Comparison of ENCODE assay signal across 1 cellular context in the genomic region with DNA sequence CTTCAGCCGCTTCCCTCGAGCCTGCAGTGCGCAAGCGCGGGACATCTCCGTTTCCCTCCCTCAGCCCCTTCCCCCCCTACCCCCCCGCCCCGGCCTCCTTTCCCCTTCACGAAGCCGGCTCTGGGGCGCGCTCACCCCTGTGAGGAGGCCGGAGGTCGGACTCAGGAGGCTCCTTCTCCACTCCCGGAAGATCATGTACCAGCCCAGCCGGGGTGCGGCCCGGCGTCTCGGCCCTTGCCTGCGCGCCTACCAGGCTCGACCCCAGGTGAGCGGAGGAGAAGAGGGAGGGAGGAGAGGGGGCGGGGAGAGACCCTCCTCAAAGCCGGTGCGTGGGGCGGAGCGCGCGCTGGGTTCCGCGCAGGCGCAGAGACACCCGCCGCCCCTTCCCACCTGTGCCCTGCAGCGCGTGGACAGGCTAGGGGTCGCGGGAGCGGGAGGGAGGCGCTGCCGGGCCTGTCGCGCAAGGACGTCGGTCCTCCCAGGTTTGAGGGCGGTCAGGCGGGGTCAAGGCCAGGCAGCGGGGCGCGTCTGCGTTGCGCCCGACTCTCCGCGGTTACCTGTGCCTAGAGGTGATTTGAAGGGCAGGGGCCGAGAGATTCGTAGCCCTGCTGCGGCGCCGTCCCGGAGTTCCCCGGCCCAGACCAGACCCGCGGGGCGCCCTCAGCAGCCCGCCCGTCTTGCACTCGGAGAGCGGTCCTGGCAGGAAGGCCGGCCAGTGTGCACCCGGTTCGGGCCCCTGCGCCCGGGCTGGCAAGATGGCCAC.
TF ChIP-seq lines count a peak whose summit lies in the region.

A gene with protein sequence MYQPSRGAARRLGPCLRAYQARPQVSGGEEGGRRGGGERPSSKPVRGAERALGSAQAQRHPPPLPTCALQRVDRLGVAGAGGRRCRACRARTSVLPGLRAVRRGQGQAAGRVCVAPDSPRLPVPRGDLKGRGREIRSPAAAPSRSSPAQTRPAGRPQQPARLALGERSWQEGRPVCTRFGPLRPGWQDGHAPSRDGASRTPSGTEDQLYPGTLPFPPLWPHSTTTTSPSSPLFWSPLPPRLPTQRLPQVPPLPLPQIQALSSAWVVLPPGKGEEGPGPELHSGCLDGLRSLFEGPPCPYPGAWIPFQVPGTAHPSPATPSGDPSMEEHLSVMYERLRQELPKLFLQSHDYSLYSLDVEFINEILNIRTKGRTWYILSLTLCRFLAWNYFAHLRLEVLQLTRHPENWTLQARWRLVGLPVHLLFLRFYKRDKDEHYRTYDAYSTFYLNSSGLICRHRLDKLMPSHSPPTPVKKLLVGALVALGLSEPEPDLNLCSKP (plus strand): TSS at position 95 of the 763 bp plus-strand sequence. CDS start 99 bp downstream, at position 194.

TF ChIP-seq in HepG2, 621 proteins besides CTCF, POLR2A, EP300 and RAD21 (continued from another document and continues in another):
- TF ChIP-seq, protein P1, sequence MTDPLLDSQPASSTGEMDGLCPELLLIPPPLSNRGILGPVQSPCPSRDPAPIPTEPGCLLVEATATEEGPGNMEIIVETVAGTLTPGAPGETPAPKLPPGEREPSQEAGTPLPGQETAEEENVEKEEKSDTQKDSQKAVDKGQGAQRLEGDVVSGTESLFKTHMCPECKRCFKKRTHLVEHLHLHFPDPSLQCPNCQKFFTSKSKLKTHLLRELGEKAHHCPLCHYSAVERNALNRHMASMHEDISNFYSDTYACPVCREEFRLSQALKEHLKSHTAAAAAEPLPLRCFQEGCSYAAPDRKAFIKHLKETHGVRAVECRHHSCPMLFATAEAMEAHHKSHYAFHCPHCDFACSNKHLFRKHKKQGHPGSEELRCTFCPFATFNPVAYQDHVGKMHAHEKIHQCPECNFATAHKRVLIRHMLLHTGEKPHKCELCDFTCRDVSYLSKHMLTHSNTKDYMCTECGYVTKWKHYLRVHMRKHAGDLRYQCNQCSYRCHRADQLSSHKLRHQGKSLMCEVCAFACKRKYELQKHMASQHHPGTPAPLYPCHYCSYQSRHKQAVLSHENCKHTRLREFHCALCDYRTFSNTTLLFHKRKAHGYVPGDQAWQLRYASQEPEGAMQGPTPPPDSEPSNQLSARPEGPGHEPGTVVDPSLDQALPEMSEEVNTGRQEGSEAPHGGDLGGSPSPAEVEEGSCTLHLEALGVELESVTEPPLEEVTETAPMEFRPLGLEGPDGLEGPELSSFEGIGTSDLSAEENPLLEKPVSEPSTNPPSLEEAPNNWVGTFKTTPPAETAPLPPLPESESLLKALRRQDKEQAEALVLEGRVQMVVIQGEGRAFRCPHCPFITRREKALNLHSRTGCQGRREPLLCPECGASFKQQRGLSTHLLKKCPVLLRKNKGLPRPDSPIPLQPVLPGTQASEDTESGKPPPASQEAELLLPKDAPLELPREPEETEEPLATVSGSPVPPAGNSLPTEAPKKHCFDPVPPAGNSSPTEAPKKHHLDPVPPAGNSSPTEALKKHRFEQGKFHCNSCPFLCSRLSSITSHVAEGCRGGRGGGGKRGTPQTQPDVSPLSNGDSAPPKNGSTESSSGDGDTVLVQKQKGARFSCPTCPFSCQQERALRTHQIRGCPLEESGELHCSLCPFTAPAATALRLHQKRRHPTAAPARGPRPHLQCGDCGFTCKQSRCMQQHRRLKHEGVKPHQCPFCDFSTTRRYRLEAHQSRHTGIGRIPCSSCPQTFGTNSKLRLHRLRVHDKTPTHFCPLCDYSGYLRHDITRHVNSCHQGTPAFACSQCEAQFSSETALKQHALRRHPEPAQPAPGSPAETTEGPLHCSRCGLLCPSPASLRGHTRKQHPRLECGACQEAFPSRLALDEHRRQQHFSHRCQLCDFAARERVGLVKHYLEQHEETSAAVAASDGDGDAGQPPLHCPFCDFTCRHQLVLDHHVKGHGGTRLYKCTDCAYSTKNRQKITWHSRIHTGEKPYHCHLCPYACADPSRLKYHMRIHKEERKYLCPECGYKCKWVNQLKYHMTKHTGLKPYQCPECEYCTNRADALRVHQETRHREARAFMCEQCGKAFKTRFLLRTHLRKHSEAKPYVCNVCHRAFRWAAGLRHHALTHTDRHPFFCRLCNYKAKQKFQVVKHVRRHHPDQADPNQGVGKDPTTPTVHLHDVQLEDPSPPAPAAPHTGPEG (CRISPR knock-in tag; IDR thresholded peaks at IDR 0.05) = peak; percentile 77
- TF ChIP-seq, protein P2, sequence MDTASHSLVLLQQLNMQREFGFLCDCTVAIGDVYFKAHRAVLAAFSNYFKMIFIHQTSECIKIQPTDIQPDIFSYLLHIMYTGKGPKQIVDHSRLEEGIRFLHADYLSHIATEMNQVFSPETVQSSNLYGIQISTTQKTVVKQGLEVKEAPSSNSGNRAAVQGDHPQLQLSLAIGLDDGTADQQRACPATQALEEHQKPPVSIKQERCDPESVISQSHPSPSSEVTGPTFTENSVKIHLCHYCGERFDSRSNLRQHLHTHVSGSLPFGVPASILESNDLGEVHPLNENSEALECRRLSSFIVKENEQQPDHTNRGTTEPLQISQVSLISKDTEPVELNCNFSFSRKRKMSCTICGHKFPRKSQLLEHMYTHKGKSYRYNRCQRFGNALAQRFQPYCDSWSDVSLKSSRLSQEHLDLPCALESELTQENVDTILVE (CRISPR knock-in tag; IDR thresholded peaks at IDR 0.05) = peak; percentile 48; the same call in 1 of the 2 replicates
- TF ChIP-seq ZNF589 (CRISPR knock-in tag; conservative IDR thresholded peaks at IDR 0.05) (0 out of 2 replicates have a peak, but pooled peaks have one; percentile 70), MBD4 (IDR thresholded peaks at IDR 0.05; ENCODE audit: borderline replicate concordance, low read length) (no peak), POLR2G (IDR thresholded peaks at IDR 0.05; ENCODE audit: low read depth, low read length) (peak; percentile 89), EHMT2 (IDR thresholded peaks at IDR 0.05; ENCODE audit: borderline replicate concordance, low read depth, low read length) (no peak), ZNF333 (CRISPR knock-in tag; IDR thresholded peaks at IDR 0.05; ENCODE audit: borderline replicate concordance) (peak; percentile 98), THYN1 (CRISPR knock-in tag; IDR thresholded peaks at IDR 0.05; ENCODE audit: borderline replicate concordance, low read depth) (no peak), TMF1 (CRISPR knock-in tag; IDR thresholded peaks at IDR 0.05; ENCODE audit: low read depth) (no peak; the same call in 1 of the 2 replicates), ZNF180 (CRISPR knock-in tag; IDR thresholded peaks at IDR 0.05; ENCODE audit: borderline replicate concordance, low read depth) (no peak), SNAI1 (CRISPR knock-in tag; IDR thresholded peaks at IDR 0.05; ENCODE audit: borderline replicate concordance) (peak; percentile 83; the same call in 1 of the 2 replicates), ZKSCAN5 (CRISPR knock-in tag; IDR thresholded peaks at IDR 0.05) (no peak; the same call in 1 of the 2 replicates), ZNF577 (CRISPR knock-in tag; IDR thresholded peaks at IDR 0.05; ENCODE audit: borderline replicate concordance, low read depth) (no peak), ZNF670 (CRISPR knock-in tag; IDR thresholded peaks at IDR 0.05; ENCODE audit: borderline replicate concordance) (peak; percentile 71; the same call in 1 of the 2 replicates), ZNF234 (CRISPR knock-in tag; conservative IDR thresholded peaks at IDR 0.05) (peak; percentile 92; the same call in 1 of the 2 replicates), RAD51 (IDR thresholded peaks at IDR 0.05; ENCODE audit: borderline replicate concordance) (no peak), ZNF501 (CRISPR knock-in tag; IDR thresholded peaks at IDR 0.05) (peak; percentile 94), ZKSCAN1 (IDR thresholded peaks at IDR 0.05; ENCODE audit: low read length) (no peak), CC2D1A (CRISPR knock-in tag; IDR thresholded peaks at IDR 0.05) (peak; percentile 91; the same call in 1 of the 2 replicates), ZNF839 (CRISPR knock-in tag; IDR thresholded peaks at IDR 0.05; ENCODE audit: borderline replicate concordance) (peak; percentile 87; the same call in 1 of the 2 replicates), CENPT (CRISPR knock-in tag; IDR thresholded peaks at IDR 0.05; ENCODE audit: low read depth) (0 out of 2 replicates have a peak, but pooled peaks have one; percentile 37), ZNF761 (CRISPR knock-in tag; conservative IDR thresholded peaks at IDR 0.05) (peak; percentile 84), NR1H2 (CRISPR knock-in tag; IDR thresholded peaks at IDR 0.05; ENCODE audit: borderline replicate concordance, low read depth) (peak; percentile 87; the same call in 1 of the 2 replicates), ZSCAN29 (CRISPR knock-in tag; conservative IDR thresholded peaks at IDR 0.05) (no peak; the same call in 1 of the 2 replicates)
- TF ChIP-seq, protein P3, sequence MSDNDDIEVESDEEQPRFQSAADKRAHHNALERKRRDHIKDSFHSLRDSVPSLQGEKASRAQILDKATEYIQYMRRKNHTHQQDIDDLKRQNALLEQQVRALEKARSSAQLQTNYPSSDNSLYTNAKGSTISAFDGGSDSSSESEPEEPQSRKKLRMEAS (IDR thresholded peaks at IDR 0.05) = peak; percentile 95
- TF ChIP-seq, protein P4, sequence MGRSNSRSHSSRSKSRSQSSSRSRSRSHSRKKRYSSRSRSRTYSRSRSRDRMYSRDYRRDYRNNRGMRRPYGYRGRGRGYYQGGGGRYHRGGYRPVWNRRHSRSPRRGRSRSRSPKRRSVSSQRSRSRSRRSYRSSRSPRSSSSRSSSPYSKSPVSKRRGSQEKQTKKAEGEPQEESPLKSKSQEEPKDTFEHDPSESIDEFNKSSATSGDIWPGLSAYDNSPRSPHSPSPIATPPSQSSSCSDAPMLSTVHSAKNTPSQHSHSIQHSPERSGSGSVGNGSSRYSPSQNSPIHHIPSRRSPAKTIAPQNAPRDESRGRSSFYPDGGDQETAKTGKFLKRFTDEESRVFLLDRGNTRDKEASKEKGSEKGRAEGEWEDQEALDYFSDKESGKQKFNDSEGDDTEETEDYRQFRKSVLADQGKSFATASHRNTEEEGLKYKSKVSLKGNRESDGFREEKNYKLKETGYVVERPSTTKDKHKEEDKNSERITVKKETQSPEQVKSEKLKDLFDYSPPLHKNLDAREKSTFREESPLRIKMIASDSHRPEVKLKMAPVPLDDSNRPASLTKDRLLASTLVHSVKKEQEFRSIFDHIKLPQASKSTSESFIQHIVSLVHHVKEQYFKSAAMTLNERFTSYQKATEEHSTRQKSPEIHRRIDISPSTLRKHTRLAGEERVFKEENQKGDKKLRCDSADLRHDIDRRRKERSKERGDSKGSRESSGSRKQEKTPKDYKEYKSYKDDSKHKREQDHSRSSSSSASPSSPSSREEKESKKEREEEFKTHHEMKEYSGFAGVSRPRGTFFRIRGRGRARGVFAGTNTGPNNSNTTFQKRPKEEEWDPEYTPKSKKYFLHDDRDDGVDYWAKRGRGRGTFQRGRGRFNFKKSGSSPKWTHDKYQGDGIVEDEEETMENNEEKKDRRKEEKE (IDR thresholded peaks at IDR 0.05) = no peak
- TF ChIP-seq, protein P5, sequence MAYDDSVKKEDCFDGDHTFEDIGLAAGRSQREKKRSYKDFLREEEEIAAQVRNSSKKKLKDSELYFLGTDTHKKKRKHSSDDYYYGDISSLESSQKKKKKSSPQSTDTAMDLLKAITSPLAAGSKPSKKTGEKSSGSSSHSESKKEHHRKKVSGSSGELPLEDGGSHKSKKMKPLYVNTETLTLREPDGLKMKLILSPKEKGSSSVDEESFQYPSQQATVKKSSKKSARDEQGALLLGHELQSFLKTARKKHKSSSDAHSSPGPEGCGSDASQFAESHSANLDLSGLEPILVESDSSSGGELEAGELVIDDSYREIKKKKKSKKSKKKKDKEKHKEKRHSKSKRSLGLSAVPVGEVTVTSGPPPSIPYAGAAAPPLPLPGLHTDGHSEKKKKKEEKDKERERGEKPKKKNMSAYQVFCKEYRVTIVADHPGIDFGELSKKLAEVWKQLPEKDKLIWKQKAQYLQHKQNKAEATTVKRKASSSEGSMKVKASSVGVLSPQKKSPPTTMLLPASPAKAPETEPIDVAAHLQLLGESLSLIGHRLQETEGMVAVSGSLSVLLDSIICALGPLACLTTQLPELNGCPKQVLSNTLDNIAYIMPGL (CRISPR knock-in tag; IDR thresholded peaks at IDR 0.05; ENCODE audit: borderline replicate concordance in 1 of 2, low read depth in 1 of 2) = peak; percentile 96 to 97
- TF ChIP-seq, protein P6, sequence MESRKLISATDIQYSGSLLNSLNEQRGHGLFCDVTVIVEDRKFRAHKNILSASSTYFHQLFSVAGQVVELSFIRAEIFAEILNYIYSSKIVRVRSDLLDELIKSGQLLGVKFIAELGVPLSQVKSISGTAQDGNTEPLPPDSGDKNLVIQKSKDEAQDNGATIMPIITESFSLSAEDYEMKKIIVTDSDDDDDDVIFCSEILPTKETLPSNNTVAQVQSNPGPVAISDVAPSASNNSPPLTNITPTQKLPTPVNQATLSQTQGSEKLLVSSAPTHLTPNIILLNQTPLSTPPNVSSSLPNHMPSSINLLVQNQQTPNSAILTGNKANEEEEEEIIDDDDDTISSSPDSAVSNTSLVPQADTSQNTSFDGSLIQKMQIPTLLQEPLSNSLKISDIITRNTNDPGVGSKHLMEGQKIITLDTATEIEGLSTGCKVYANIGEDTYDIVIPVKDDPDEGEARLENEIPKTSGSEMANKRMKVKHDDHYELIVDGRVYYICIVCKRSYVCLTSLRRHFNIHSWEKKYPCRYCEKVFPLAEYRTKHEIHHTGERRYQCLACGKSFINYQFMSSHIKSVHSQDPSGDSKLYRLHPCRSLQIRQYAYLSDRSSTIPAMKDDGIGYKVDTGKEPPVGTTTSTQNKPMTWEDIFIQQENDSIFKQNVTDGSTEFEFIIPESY (CRISPR knock-in tag; IDR thresholded peaks at IDR 0.05) = peak; percentile 15
- TF ChIP-seq, protein P7, sequence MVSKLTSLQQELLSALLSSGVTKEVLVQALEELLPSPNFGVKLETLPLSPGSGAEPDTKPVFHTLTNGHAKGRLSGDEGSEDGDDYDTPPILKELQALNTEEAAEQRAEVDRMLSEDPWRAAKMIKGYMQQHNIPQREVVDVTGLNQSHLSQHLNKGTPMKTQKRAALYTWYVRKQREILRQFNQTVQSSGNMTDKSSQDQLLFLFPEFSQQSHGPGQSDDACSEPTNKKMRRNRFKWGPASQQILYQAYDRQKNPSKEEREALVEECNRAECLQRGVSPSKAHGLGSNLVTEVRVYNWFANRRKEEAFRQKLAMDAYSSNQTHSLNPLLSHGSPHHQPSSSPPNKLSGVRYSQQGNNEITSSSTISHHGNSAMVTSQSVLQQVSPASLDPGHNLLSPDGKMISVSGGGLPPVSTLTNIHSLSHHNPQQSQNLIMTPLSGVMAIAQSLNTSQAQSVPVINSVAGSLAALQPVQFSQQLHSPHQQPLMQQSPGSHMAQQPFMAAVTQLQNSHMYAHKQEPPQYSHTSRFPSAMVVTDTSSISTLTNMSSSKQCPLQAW (CRISPR knock-in tag; IDR thresholded peaks at IDR 0.05) = peak; percentile 89
- TF ChIP-seq, protein P8, sequence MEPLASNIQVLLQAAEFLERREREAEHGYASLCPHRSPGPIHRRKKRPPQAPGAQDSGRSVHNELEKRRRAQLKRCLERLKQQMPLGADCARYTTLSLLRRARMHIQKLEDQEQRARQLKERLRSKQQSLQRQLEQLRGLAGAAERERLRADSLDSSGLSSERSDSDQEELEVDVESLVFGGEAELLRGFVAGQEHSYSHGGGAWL (CRISPR knock-in tag; IDR thresholded peaks at IDR 0.05) = peak; percentile 95
- TF ChIP-seq, protein P9, sequence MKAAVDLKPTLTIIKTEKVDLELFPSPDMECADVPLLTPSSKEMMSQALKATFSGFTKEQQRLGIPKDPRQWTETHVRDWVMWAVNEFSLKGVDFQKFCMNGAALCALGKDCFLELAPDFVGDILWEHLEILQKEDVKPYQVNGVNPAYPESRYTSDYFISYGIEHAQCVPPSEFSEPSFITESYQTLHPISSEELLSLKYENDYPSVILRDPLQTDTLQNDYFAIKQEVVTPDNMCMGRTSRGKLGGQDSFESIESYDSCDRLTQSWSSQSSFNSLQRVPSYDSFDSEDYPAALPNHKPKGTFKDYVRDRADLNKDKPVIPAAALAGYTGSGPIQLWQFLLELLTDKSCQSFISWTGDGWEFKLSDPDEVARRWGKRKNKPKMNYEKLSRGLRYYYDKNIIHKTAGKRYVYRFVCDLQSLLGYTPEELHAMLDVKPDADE (CRISPR knock-in tag; IDR thresholded peaks at IDR 0.05) = peak; percentile 95; the same call in 1 of the 2 replicates
